ENCODE assay signal across 18 cellular contexts in the genomic region with DNA sequence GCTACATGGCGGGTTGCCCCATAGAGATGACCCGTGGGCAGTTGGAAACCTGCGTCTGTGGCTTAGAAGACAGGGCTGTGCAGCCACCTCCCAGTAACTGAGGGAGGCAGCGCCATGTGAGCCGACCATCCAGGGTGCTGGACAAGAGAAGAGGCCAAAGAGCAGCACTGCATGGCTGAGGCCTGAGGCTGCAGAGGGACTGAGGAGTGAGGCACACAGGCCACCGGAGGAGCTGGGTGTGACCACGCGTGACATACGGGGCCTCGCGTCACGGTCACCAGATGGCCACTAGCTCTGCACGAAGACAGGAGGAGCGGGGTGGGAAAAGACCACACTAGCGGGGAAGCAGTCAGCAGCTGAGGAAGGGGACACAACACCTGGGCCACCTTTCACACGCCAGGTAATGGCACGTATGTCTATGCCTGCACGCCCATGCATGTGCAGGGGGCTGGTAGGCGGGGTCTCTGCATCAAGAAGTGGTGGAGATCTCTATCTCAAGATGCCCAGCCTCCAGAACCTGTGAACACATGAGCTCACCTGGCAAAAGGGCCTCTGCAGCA.
"Had no signal": no experiment of that assay in that cellular context is flagged by ENCODE, and none has a peak within 500 bp of the region (broad histone marks: within the 10 kb centered on the region; RNA-seq: fewer than 3 reads in every experiment).

No MANE protein-coding gene starts in this region.

- H3K27ac Mint-ChIP-seq: activated naive CD8-positive, alpha-beta T cell treated with anti-CD3 and anti-CD28 coated beads, Interleukin-2, amount 50 U/mL, for 24 hours had no signal

- H3K4me1 ChIP-seq: uterus had no signal

- H3K27me3 ChIP-seq: gastrocnemius medialis, tibial nerve, uterus had no signal

- H3K4me3 ChIP-seq: gastrocnemius medialis, tibial nerve, uterus had no signal

- H3K27ac ChIP-seq: gastrocnemius medialis, tibial nerve, uterus had no signal

- DNase-seq: activated CD4-positive, alpha-beta T cell treated with anti-CD3 and anti-CD28 coated beads, Interleukin-2, amount 50 U/mL, for 1 hour; activated CD4-positive, CD25-positive, alpha-beta regulatory T cell treated with anti-CD3 and anti-CD28 coated beads, Interleukin-2, amount 50 U/mL, for 72 hours; activated CD8-positive, alpha-beta memory T cell treated with anti-CD3 and anti-CD28 coated beads, Interleukin-2, amount 50 U/mL, for 4 hours; activated naive CD4-positive, alpha-beta T cell treated with anti-CD3 and anti-CD28 coated beads, Interleukin-2, amount 10 ng/mL, durations not matched to agents 7 days and 5 days; activated naive CD8-positive, alpha-beta T cell treated with anti-CD3 and anti-CD28 coated beads, Interleukin-2, amount 50 U/mL, for 24 hours; cortex of kidney; gastrocnemius medialis; kidney glomerular epithelial cell; mesenchymal stem cell; natural killer cell; stimulated activated CD4-positive, alpha-beta T cell treated with anti-CD3 and anti-CD28 coated beads, Interleukin-2, amount 100 ng/mL, for 24 hours; stimulated activated naive CD8-positive, alpha-beta T cell treated with anti-CD3 and anti-CD28 coated beads, Interleukin-15, Interleukin-2, amounts not matched to agents 100 U/mL and 50 U/mL, for 24 hours; T-helper 1 cell; uterus had no signal

- H3K4me3 Mint-ChIP-seq: activated naive CD4-positive, alpha-beta T cell treated with anti-CD3 and anti-CD28 coated beads, Interleukin-2, amount 10 ng/mL, durations not matched to agents 7 days and 5 days; activated naive CD8-positive, alpha-beta T cell treated with anti-CD3 and anti-CD28 coated beads, Interleukin-2, amount 50 U/mL, for 24 hours; brain; natural killer cell had no signal

- H3K27me3 Mint-ChIP-seq: activated naive CD4-positive, alpha-beta T cell treated with anti-CD3 and anti-CD28 coated beads, Interleukin-2, amount 10 ng/mL, durations not matched to agents 7 days and 5 days; activated naive CD8-positive, alpha-beta T cell treated with anti-CD3 and anti-CD28 coated beads, Interleukin-2, amount 50 U/mL, for 24 hours had no signal

- H3K36me3 ChIP-seq: uterus had no signal

- H3K9me3 ChIP-seq: gastrocnemius medialis, SK-N-SH, tibial nerve, uterus had no signal

- ATAC-seq: activated naive CD8-positive, alpha-beta T cell treated with anti-CD3 and anti-CD28 coated beads, Interleukin-2, amount 50 U/mL, for 24 hours; esophagus mucosa; gastrocnemius medialis; natural killer cell; stimulated activated naive CD8-positive, alpha-beta T cell treated with anti-CD3 and anti-CD28 coated beads, Interleukin-15, Interleukin-2, amounts not matched to agents 100 U/mL and 50 U/mL, for 24 hours had no signal

- H3K9me3 Mint-ChIP-seq: activated naive CD4-positive, alpha-beta T cell treated with anti-CD3 and anti-CD28 coated beads, Interleukin-2, amount 10 ng/mL, durations not matched to agents 7 days and 5 days; activated naive CD8-positive, alpha-beta T cell treated with anti-CD3 and anti-CD28 coated beads, Interleukin-2, amount 50 U/mL, for 24 hours; natural killer cell had no signal
